ENCODE assay signal across 8 cellular contexts in the genomic region with DNA sequence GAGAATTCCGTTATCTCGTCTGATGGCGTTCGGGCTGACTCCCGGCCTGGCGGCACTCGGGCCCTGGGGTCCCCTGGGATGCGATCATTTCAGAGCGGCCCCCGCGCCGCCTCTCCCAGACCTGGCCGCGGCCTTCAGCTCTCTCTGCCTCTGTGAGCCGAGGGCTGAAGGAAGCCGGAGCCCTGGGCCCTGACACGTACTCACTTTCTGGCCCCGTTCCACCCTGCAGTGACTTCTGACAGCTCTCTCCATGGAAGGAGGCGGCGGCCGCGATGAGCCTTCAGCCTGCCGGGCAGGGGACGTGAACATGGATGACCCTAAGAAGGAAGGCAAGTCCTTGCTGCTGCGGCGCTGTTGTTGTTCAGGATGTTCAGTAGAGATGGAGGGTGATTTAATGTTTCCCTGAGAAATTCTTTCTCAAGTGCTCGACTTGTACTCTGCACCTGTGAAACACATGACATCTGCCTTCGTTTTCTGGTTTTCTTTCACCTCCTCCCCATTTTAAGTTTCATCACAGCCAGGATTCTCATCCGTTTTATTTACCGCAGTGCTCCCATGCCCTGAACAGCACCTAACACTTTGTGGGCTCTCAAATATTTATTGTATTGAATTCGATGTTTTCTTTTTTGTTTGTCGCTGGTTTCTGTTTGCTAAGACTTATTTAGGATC. TPM values are rescaled to one million over a fixed set of nuclear protein-coding genes. Genes with fewer than 3 reads are reported as not detected.
A peak's percentile ranks its signal among the peaks of the same experiment; 100 is the strongest.
DNase-seq lines count a peak whose midpoint lies in the region; ATAC-seq, FAIRE-seq and TF ChIP-seq lines count a peak whose summit lies in the region.

No MANE protein-coding gene starts in this region.

- H4K20me1 ChIP-seq in K562 (replicated peaks; ENCODE audit: control insufficient read depth, insufficient read depth, low read length), result no peaks in the 10 kb centered on the region

- intact Hi-C loops in K562 (cut with micrococcal nuclease) (loop anchor here (5.0 kb wide), 1 partner anchor 165 kb away; no protein-coding TSS in a partner anchor), left lung (cut with DNase I) (no loop called here), thyroid gland (cut with DNase I) (no loop called here)

- peak overlapping the region; percentile 68 for H3K27ac ChIP-seq in K562 (ENCODE audit: extremely low read depth, low read depth, low read length)
- no peak overlapping the region for H3K27ac ChIP-seq in left lung
- no peak overlapping the region for H3K27ac ChIP-seq in thyroid gland

- FAIRE-seq in K562 (lab: Jason Lieb, UNC), result no peak

- ATAC-seq in K562 (peak; percentile 36), left lung (no peak)

- H3K36me3 ChIP-seq in H7 (replicated peaks; ENCODE audit: control insufficient read depth, insufficient read depth, low read length) (peaks cover 19% of the 10 kb centered on the region), K562 (ENCODE audit: control insufficient read depth, insufficient read depth, low read length) (peaks cover 30% of the 10 kb centered on the region; the same call in 2 of the 3 replicates), left lung (peaks cover 0 to 15% of the 10 kb centered on the region in 2 donors), thyroid gland (peaks cover 4 to 5% of the 10 kb centered on the region in 2 donors)

- 4% methylated on average over 8 of the region's 32 CpGs for WGBS in K562 (ENCODE audit: insufficient coverage, low coverage, missing lambda C conversion rate)
- 8 to 10% methylated on average over 15 of the region's 32 CpGs for WGBS in thyroid gland, 2 donors

- no peak for TF ChIP-seq POLR2A in K562 (conservative IDR thresholded peaks at IDR 0.05)
- no peak for TF ChIP-seq POLR2A in thyroid gland (IDR thresholded peaks at IDR 0.05)

- H3K9me3 ChIP-seq in K562 (replicated peaks; ENCODE audit: control insufficient read depth, insufficient read depth, low read depth, low read length) (no peaks in the 10 kb centered on the region), left lung (no peaks in the 10 kb centered on the region), thyroid gland (no peaks in the 10 kb centered on the region)

- TF ChIP-seq RAD21 in K562 (CRISPR knock-in tag; conservative IDR thresholded peaks at IDR 0.05 in 1 of 2, IDR thresholded peaks at IDR 0.05 in 1 of 2), result no peak

- no peak for TF ChIP-seq CTCF in K562 (IDR thresholded peaks at IDR 0.05 in 2 of 3, conservative IDR thresholded peaks at IDR 0.05 in 1 of 3; ENCODE audit: insufficient read depth in 2 of 3, low read depth in 1 of 3, low read length in 3 of 3)
- no peak for TF ChIP-seq CTCF in left lung (IDR thresholded peaks at IDR 0.05)
- no peak for TF ChIP-seq CTCF in thyroid gland (IDR thresholded peaks at IDR 0.05)

- CTCF ChIA-PET in K562 (lab: Yijun Ruan, JAX; ENCODE audit: low intra/inter-chr PET ratio), result no interaction called here

- H3K4me1 ChIP-seq in K562 (replicated peaks in 1 of 2; ENCODE audit: control insufficient read depth in 2 of 2, insufficient read depth in 2 of 2, low read length in 2 of 2) (peaks cover 2 to 24% of the 10 kb centered on the region in 2 experiments; a peak in 4 of 5 replicates), left lung (peaks cover 8 to 45% of the 10 kb centered on the region in 2 donors), thyroid gland (peaks cover 14 to 17% of the 10 kb centered on the region in 2 donors)

- in situ Hi-C loops in K562 (cut with MboI), result no loop called here

- H3K79me2 ChIP-seq in K562 (ENCODE audit: control insufficient read depth, insufficient read depth, low read length), result peaks cover 17% of the 10 kb centered on the region

- POLR2A ChIA-PET in K562 (lab: Yijun Ruan, JAX), result interaction anchor here (0.6 to 2.6 kb wide), 6 partner anchors 10 to 107 kb away, joined by 3 to 10 read pairs (median 4); no protein-coding TSS in a partner anchor

- no peaks in the 10 kb centered on the region for H3K9me1 ChIP-seq in K562 (ENCODE audit: control insufficient read depth, insufficient read depth, low read length)

- peak overlapping the region; percentile 93 for H3K4me3 ChIP-seq in H7 (ENCODE audit: insufficient read depth, low read depth, low read length)
- H3K4me3 ChIP-seq in K562, result peak overlapping the region; percentile 74
- peak overlapping the region; percentile 49 to 56 for H3K4me3 ChIP-seq in left lung
- peak overlapping the region in 1 of 3 donors; percentile 64 for H3K4me3 ChIP-seq in thyroid gland (replicated peaks in 1 of 3)

- peak overlapping the region; percentile 75 for H2AFZ ChIP-seq in K562 (ENCODE audit: low read depth, low read length)

- DNase-seq in DMS 273 (lab: John Stamatoyannopoulos, UW; ENCODE audit: unreplicated experiment) (peak; percentile 62), DMS 273 treated with DMSO at 0.1 percent for 48 hours (lab: John Stamatoyannopoulos, UW) (no peak), H7 (peak; percentile 83), NCI-H2171 (lab: John Stamatoyannopoulos, UW) (peak; percentile 15), K562 (ENCODE audit: extremely low read depth in 1 of 4, low spot score in 3 of 4) (peak in 3 of 4 experiments; percentile 26 to 30 (median 29)), left lung (no peak), thyroid gland (peak; percentile 12 to 20), mucosa of gallbladder (ENCODE audit: low spot score) (no peak)

- TSS peak; percentile 67 for BruUV-seq in K562 (replicated peaks; lab: Mats Ljungman, UMichigan)

- TF ChIP-seq EP300 in K562 (IDR thresholded peaks at IDR 0.05; ENCODE audit: low read length), result no peak

- peak overlapping the region; percentile 68 to 94 for H3K9ac ChIP-seq in K562 (ENCODE audit: insufficient read depth in 1 of 2, low read depth in 2 of 2, low read length in 2 of 2)

- H3K27me3 ChIP-seq in H7 (ENCODE audit: control insufficient read depth, insufficient read depth, low read length) (no peaks in the 10 kb centered on the region), K562 (ENCODE audit: control insufficient read depth in 2 of 2, insufficient read depth in 2 of 2, low read length in 2 of 2) (no peaks in the 10 kb centered on the region), left lung (no peaks in the 10 kb centered on the region), thyroid gland (no peaks in the 10 kb centered on the region)

- peak overlapping the region; percentile 93 for H3K4me2 ChIP-seq in K562 (ENCODE audit: insufficient read depth, low read length)

RNA-seq across cellular contexts. Expression of a gene that starts 0.6 kb away (rescaled TPM):
- 38.8 and 42.9 TPM in 2 replicates for total RNA-seq in H7 (2014; rRNA removed; shearing (Covaris generic))
- 29.5 and 46.4 TPM in 2 replicates for total RNA-seq in K562 (2011; cell fraction: chromatin; rRNA removed; ENCODE audit: low replicate concordance)
- 24.9 and 26.0 TPM in 2 replicates for total RNA-seq in K562 (2011; cell fraction: nucleolus; rRNA removed)
- 25.7 and 26.0 TPM in 2 replicates for total RNA-seq in K562 (2011; cell fraction: nucleoplasm; rRNA removed)
- total RNA-seq in K562 (2014; rRNA removed) (12.6 and 15.1 TPM in 2 replicates), K562 (2014; rRNA removed; fragmentation: Illumina TruSeq; extraction: Trizol) (7.8 and 8.6 TPM in 2 replicates), K562 (2015; rRNA removed; fragmentation: Illumina TruSeq; extraction: Trizol) (12.8 and 14.8 TPM in 2 replicates), K562 (2021) (20.5 and 22.5 TPM in 2 replicates), left lung (1 to 10 TPM; 1.5 to 6.4 TPM), thyroid gland (under 1 TPM in 3 of 4 donors, not detected in 1; 0.22 to 0.27 (median 0.25) TPM), mucosa of gallbladder (1.3 TPM)
- polyA plus RNA-seq in K562 (2011; rRNA removed) (12.9 and 13.9 TPM in 2 replicates), K562 (2014; fragmentation: Illumina TruSeq; extraction: Trizol) (17.2 and 18.0 TPM in 2 replicates), K562 (2014; fragmentation: Nextera tagmentation; extraction: Ambion mirVana) (1 to 10 TPM; 2.5 to 3.5 TPM), K562 (2014; rRNA removed) (16.6 and 19.6 TPM in 2 replicates)
- 13.1 and 14.9 TPM in 2 replicates for polyA plus RNA-seq in K562 (2011; cell fraction: cytosol; rRNA removed)
- 16.7 and 24.3 TPM in 2 replicates for polyA plus RNA-seq in K562 (2011; cell fraction: nucleus; rRNA removed)
- 15.6 and 22.6 TPM in 2 replicates for polyA plus RNA-seq in K562 (2012)
- polyA minus RNA-seq in K562 (2011; rRNA and poly(A)+ RNA removed), result 6.6 and 6.7 TPM in 2 replicates
- polyA minus RNA-seq in K562 (2011; cell fraction: cytosol; rRNA and poly(A)+ RNA removed), result 7.7 and 11.9 TPM in 2 replicates
- 8.8 and 11.9 TPM in 2 replicates for polyA minus RNA-seq in K562 (2011; cell fraction: nucleus; rRNA and poly(A)+ RNA removed)

RNA-seq across cellular contexts. Expression of a gene that starts 29.5 kb away (rescaled TPM):
- 21.8 and 24.0 TPM in 2 replicates for total RNA-seq in H7 (2014; rRNA removed; shearing (Covaris generic))
- 44.5 and 81.7 TPM in 2 replicates for total RNA-seq in K562 (2011; cell fraction: chromatin; rRNA removed; ENCODE audit: low replicate concordance)
- total RNA-seq in K562 (2011; cell fraction: nucleolus; rRNA removed), result 45.4 and 50.8 TPM in 2 replicates
- 39.4 and 44.0 TPM in 2 replicates for total RNA-seq in K562 (2011; cell fraction: nucleoplasm; rRNA removed)
- 18.1 and 27.6 TPM in 2 replicates for total RNA-seq in K562 (2014; rRNA removed)
- total RNA-seq in K562 (2014; rRNA removed; fragmentation: Illumina TruSeq; extraction: Trizol), result 12.5 and 14.4 TPM in 2 replicates
- 18.2 and 22.2 TPM in 2 replicates for total RNA-seq in K562 (2015; rRNA removed; fragmentation: Illumina TruSeq; extraction: Trizol)
- 23.0 and 28.4 TPM in 2 replicates for total RNA-seq in K562 (2021)
- polyA plus RNA-seq in K562 (2011; rRNA removed), result 21.4 and 38.9 TPM in 2 replicates
- 32.9 and 33.8 TPM in 2 replicates for polyA plus RNA-seq in K562 (2011; cell fraction: cytosol; rRNA removed)
- 55.5 and 90.2 TPM in 2 replicates for polyA plus RNA-seq in K562 (2011; cell fraction: nucleus; rRNA removed)
- polyA plus RNA-seq in K562 (2012), result 13.8 and 18.0 TPM in 2 replicates
- 16.9 and 17.9 TPM in 2 replicates for polyA plus RNA-seq in K562 (2014; fragmentation: Illumina TruSeq; extraction: Trizol)
- polyA plus RNA-seq in K562 (2014; fragmentation: Nextera tagmentation; extraction: Ambion mirVana), result 1 to 10 TPM in 1 of 2 experiments, under 1 TPM in 1; 0.84 to 2.5 TPM
- polyA plus RNA-seq in K562 (2014; rRNA removed), result 13.9 and 20.3 TPM in 2 replicates
- 22.3 and 22.8 TPM in 2 replicates for polyA minus RNA-seq in K562 (2011; rRNA and poly(A)+ RNA removed)
- 16.7 and 34.3 TPM in 2 replicates for polyA minus RNA-seq in K562 (2011; cell fraction: cytosol; rRNA and poly(A)+ RNA removed)
- 19.3 and 27.3 TPM in 2 replicates for polyA minus RNA-seq in K562 (2011; cell fraction: nucleus; rRNA and poly(A)+ RNA removed)
- 10 to 100 TPM; 26.8 to 30.8 TPM for total RNA-seq in left lung
- total RNA-seq in thyroid gland, result 10 to 100 TPM; 30.2 to 81.9 (median 51.1) TPM
- 90.4 TPM for total RNA-seq in mucosa of gallbladder

RNA-seq across cellular contexts. Expression of a gene that starts 34.1 kb away (rescaled TPM):
- 0.07 TPM in 1 of 2 replicates, not detected in the other for total RNA-seq in H7 (2014; rRNA removed; shearing (Covaris generic))
- total RNA-seq in K562 (2011; cell fraction: chromatin; rRNA removed; ENCODE audit: low replicate concordance), result 0.05 TPM in 1 of 2 replicates, not detected in the other
- not detected in 2 replicates for total RNA-seq in K562 (2011; cell fraction: nucleolus; rRNA removed)
- not detected in 2 replicates for total RNA-seq in K562 (2011; cell fraction: nucleoplasm; rRNA removed)
- total RNA-seq in K562 (2014; rRNA removed) (not detected in 2 replicates), K562 (2014; rRNA removed; fragmentation: Illumina TruSeq; extraction: Trizol) (not detected in 2 replicates), K562 (2015; rRNA removed; fragmentation: Illumina TruSeq; extraction: Trizol) (not detected in 2 replicates), K562 (2021) (not detected in 2 replicates), left lung (under 1 TPM in 1 of 2 donors, not detected in 1; 0.05 TPM), thyroid gland (under 1 TPM in 3 of 4 donors, not detected in 1; 0.10 to 0.21 (median 0.11) TPM), mucosa of gallbladder (0.32 TPM)
- polyA plus RNA-seq in K562 (2011; rRNA removed) (not detected in 2 replicates), K562 (2014; fragmentation: Illumina TruSeq; extraction: Trizol) (not detected in 2 replicates), K562 (2014; fragmentation: Nextera tagmentation; extraction: Ambion mirVana) (under 1 TPM in 1 of 2 experiments, not detected in 1; 0.03 TPM), K562 (2014; rRNA removed) (not detected in 2 replicates)
- polyA plus RNA-seq in K562 (2011; cell fraction: cytosol; rRNA removed), result not detected in 2 replicates
- 0.01 TPM in 1 of 2 replicates, not detected in the other for polyA plus RNA-seq in K562 (2011; cell fraction: nucleus; rRNA removed)
- polyA plus RNA-seq in K562 (2012), result 0.18 and 0.47 TPM in 2 replicates
- polyA minus RNA-seq in K562 (2011; rRNA and poly(A)+ RNA removed), result not detected in 2 replicates
- polyA minus RNA-seq in K562 (2011; cell fraction: cytosol; rRNA and poly(A)+ RNA removed), result not detected in 2 replicates
- polyA minus RNA-seq in K562 (2011; cell fraction: nucleus; rRNA and poly(A)+ RNA removed), result not detected in 2 replicates

RNA-seq across cellular contexts. Expression of a gene that starts 38.2 kb away (rescaled TPM):
- 72.9 and 76.2 TPM in 2 replicates for total RNA-seq in H7 (2014; rRNA removed; shearing (Covaris generic))
- 143 and 244 TPM in 2 replicates for total RNA-seq in K562 (2011; cell fraction: chromatin; rRNA removed; ENCODE audit: low replicate concordance)
- 146 and 197 TPM in 2 replicates for total RNA-seq in K562 (2011; cell fraction: nucleolus; rRNA removed)
- 117 and 144 TPM in 2 replicates for total RNA-seq in K562 (2011; cell fraction: nucleoplasm; rRNA removed)
- total RNA-seq in K562 (2014; rRNA removed) (47.2 and 52.2 TPM in 2 replicates), K562 (2014; rRNA removed; fragmentation: Illumina TruSeq; extraction: Trizol) (28.6 and 28.8 TPM in 2 replicates), K562 (2015; rRNA removed; fragmentation: Illumina TruSeq; extraction: Trizol) (38.2 and 38.7 TPM in 2 replicates), K562 (2021) (46.0 and 47.2 TPM in 2 replicates), left lung (10 to 100 TPM; 34.1 to 35.8 TPM), thyroid gland (100 to 1,000 TPM in 1 of 4 donors, 10 to 100 TPM in 3; 30.7 to 113 (median 49.0) TPM), mucosa of gallbladder (43.5 TPM)
- polyA plus RNA-seq in K562 (2011; rRNA removed) (35.3 and 36.7 TPM in 2 replicates), K562 (2014; fragmentation: Illumina TruSeq; extraction: Trizol) (33.3 and 36.3 TPM in 2 replicates), K562 (2014; fragmentation: Nextera tagmentation; extraction: Ambion mirVana) (1 to 10 TPM; 2.3 to 3.7 TPM), K562 (2014; rRNA removed) (49.9 and 54.1 TPM in 2 replicates)
- 28.7 and 36.3 TPM in 2 replicates for polyA plus RNA-seq in K562 (2011; cell fraction: cytosol; rRNA removed)
- polyA plus RNA-seq in K562 (2011; cell fraction: nucleus; rRNA removed), result 224 and 236 TPM in 2 replicates
- 31.9 and 36.3 TPM in 2 replicates for polyA plus RNA-seq in K562 (2012)
- 24.6 and 28.1 TPM in 2 replicates for polyA minus RNA-seq in K562 (2011; rRNA and poly(A)+ RNA removed)
- polyA minus RNA-seq in K562 (2011; cell fraction: cytosol; rRNA and poly(A)+ RNA removed), result 11.9 and 14.3 TPM in 2 replicates
- 113 and 153 TPM in 2 replicates for polyA minus RNA-seq in K562 (2011; cell fraction: nucleus; rRNA and poly(A)+ RNA removed)

RNA-seq across cellular contexts. Expression of a gene that starts 47.2 kb away (rescaled TPM):
- 24.5 and 29.3 TPM in 2 replicates for total RNA-seq in H7 (2014; rRNA removed; shearing (Covaris generic))
- total RNA-seq in K562 (2011; cell fraction: chromatin; rRNA removed; ENCODE audit: low replicate concordance), result 5.4 and 14.5 TPM in 2 replicates
- 12.8 and 13.5 TPM in 2 replicates for total RNA-seq in K562 (2011; cell fraction: nucleolus; rRNA removed)
- 7.3 and 10.5 TPM in 2 replicates for total RNA-seq in K562 (2011; cell fraction: nucleoplasm; rRNA removed)
- 14.5 and 18.8 TPM in 2 replicates for total RNA-seq in K562 (2014; rRNA removed)
- 4.6 and 4.9 TPM in 2 replicates for total RNA-seq in K562 (2014; rRNA removed; fragmentation: Illumina TruSeq; extraction: Trizol)
- 6.1 and 7.0 TPM in 2 replicates for total RNA-seq in K562 (2015; rRNA removed; fragmentation: Illumina TruSeq; extraction: Trizol)
- total RNA-seq in K562 (2021), result 10.2 and 11.1 TPM in 2 replicates
- polyA plus RNA-seq in K562 (2011; rRNA removed), result 9.1 and 13.4 TPM in 2 replicates
- 12.6 and 16.5 TPM in 2 replicates for polyA plus RNA-seq in K562 (2011; cell fraction: cytosol; rRNA removed)
- 31.9 and 35.6 TPM in 2 replicates for polyA plus RNA-seq in K562 (2011; cell fraction: nucleus; rRNA removed)
- 8.0 and 13.0 TPM in 2 replicates for polyA plus RNA-seq in K562 (2012)
- 10.6 and 11.5 TPM in 2 replicates for polyA plus RNA-seq in K562 (2014; fragmentation: Illumina TruSeq; extraction: Trizol)
- 1 to 10 TPM in 1 of 2 experiments, under 1 TPM in 1; 0.84 to 3.2 TPM for polyA plus RNA-seq in K562 (2014; fragmentation: Nextera tagmentation; extraction: Ambion mirVana)
- polyA plus RNA-seq in K562 (2014; rRNA removed), result 19.2 and 19.5 TPM in 2 replicates
- 2.3 and 2.7 TPM in 2 replicates for polyA minus RNA-seq in K562 (2011; rRNA and poly(A)+ RNA removed)
- polyA minus RNA-seq in K562 (2011; cell fraction: cytosol; rRNA and poly(A)+ RNA removed), result 2.5 and 2.8 TPM in 2 replicates
- polyA minus RNA-seq in K562 (2011; cell fraction: nucleus; rRNA and poly(A)+ RNA removed), result 3.9 and 4.2 TPM in 2 replicates
- 1 to 10 TPM; 7.7 to 8.6 TPM for total RNA-seq in left lung
- total RNA-seq in thyroid gland, result 10 to 100 TPM; 12.8 to 34.4 (median 16.4) TPM
- total RNA-seq in mucosa of gallbladder, result 9.6 TPM

Comparison
In these comparisons a context has a peak if more than half of its experiments do, and no peak if none do; other contexts are left out.
1. DNase-seq: peak in DMS 273 (single experiment), H7 (single experiment), NCI-H2171 (single experiment), K562 (3 of 4) and thyroid gland (2 of 2); none in DMS 273 treated with DMSO at 0.1 percent for 48 hours (single experiment), left lung (0 of 2) and mucosa of gallbladder (single experiment).